In the genomic region with DNA sequence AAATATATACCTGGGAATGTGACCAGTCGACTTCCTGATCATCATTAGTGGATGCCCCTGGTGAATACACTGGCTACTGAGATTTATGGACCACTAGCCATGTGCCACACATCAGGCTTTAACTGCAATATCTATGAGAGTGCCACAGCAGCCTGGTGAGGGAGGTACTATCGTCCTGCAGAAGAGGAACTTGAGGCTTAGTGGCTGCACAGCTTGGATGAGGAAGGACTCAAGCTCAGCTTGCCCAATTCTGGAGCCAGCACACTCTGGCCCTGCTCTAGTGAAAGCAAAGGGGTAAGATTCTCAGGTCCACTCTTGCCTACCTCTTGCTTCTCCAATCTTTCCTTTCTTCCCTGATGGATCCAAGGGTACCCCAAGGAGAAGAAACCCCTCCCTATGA, we compare ENCODE assay signal across 17 cellular contexts.
A peak's percentile ranks its signal among the peaks of the same experiment; 100 is the strongest.
DNase-seq lines count a peak whose midpoint lies in the region; ATAC-seq and TF ChIP-seq lines count a peak whose summit lies in the region.
"Had no signal": no experiment of that assay in that cellular context is flagged by ENCODE, and none has a peak within 500 bp of the region (broad histone marks: within the 10 kb centered on the region; RNA-seq: fewer than 3 reads in every experiment).

No MANE protein-coding gene starts in this region.

- CTCF ChIA-PET in activated CD4-positive, alpha-beta T cell treated with anti-CD3 and anti-CD28 coated beads, Interleukin-2, amount 10 ng/mL, durations not matched to agents 7 days and 5 days (lab: Charles Lee), result interaction anchor here (0.7 kb wide), 1 partner anchor 22 kb away, joined by 3 read pairs; no protein-coding TSS in a partner anchor

- no peaks in the 10 kb centered on the region for H3K36me3 ChIP-seq in left lung
- no peaks in the 10 kb centered on the region for H3K36me3 ChIP-seq in upper lobe of right lung
- H3K36me3 ChIP-seq: HAP-1 had no signal

- H3K27me3 ChIP-seq in left lung, result no peaks in the 10 kb centered on the region
- H3K27me3 ChIP-seq in upper lobe of right lung, result no peaks in the 10 kb centered on the region

- H3K4me1 Mint-ChIP-seq in stimulated activated naive CD8-positive, alpha-beta T cell treated with anti-CD3 and anti-CD28 coated beads, Interleukin-15, amount 100 ng/mL, for 72 hours, result no peaks in the 10 kb centered on the region
- peaks cover 3% of the 10 kb centered on the region for H3K4me1 Mint-ChIP-seq in activated CD4-positive, alpha-beta T cell treated with anti-CD3 and anti-CD28 coated beads, Interleukin-2, amount 10 ng/mL, durations not matched to agents 7 days and 5 days
- H3K4me1 Mint-ChIP-seq in activated T-helper 17 cell treated with anti-CD3 and anti-CD28 coated beads, Interleukin-2, amount 50 U/mL, for 72 hours, result peaks cover 4% of the 10 kb centered on the region
- H3K4me1 Mint-ChIP-seq: CD4-positive, CD25-positive, alpha-beta regulatory T cell had no signal

- POLR2A ChIA-PET in activated CD4-positive, alpha-beta T cell treated with anti-CD3 and anti-CD28 coated beads, Interleukin-2, amount 10 ng/mL, durations not matched to agents 7 days and 5 days (lab: Charles Lee), result no interaction called here

- no peaks in the 10 kb centered on the region for H3K4me1 ChIP-seq in left lung
- no peaks in the 10 kb centered on the region for H3K4me1 ChIP-seq in upper lobe of right lung
- H3K4me1 ChIP-seq: HAP-1 had no signal

- intact Hi-C loops in left lung (cut with DNase I) (no loop called here), upper lobe of right lung (cut with DNase I) (no loop called here)

- no peaks in the 10 kb centered on the region for H3K9me3 Mint-ChIP-seq in stimulated activated naive CD8-positive, alpha-beta T cell treated with anti-CD3 and anti-CD28 coated beads, Interleukin-15, amount 100 ng/mL, for 72 hours
- H3K9me3 Mint-ChIP-seq in activated CD4-positive, alpha-beta T cell treated with anti-CD3 and anti-CD28 coated beads, Interleukin-2, amount 10 ng/mL, durations not matched to agents 7 days and 5 days, result no peaks in the 10 kb centered on the region
- no peaks in the 10 kb centered on the region for H3K9me3 Mint-ChIP-seq in activated T-helper 17 cell treated with anti-CD3 and anti-CD28 coated beads, Interleukin-2, amount 50 U/mL, for 72 hours
- H3K9me3 Mint-ChIP-seq: CD4-positive, CD25-positive, alpha-beta regulatory T cell had no signal

- H3K27ac ChIP-seq in left lung (no peak overlapping the region), upper lobe of right lung (no peak overlapping the region)

- no peak for TF ChIP-seq CTCF in left lung (IDR thresholded peaks at IDR 0.05)
- no peak for TF ChIP-seq CTCF in upper lobe of right lung (IDR thresholded peaks at IDR 0.05)

- no peaks in the 10 kb centered on the region for H3K27me3 Mint-ChIP-seq in stimulated activated naive CD8-positive, alpha-beta T cell treated with anti-CD3 and anti-CD28 coated beads, Interleukin-15, amount 100 ng/mL, for 72 hours
- H3K27me3 Mint-ChIP-seq in activated CD4-positive, alpha-beta T cell treated with anti-CD3 and anti-CD28 coated beads, Interleukin-2, amount 10 ng/mL, durations not matched to agents 7 days and 5 days, result peaks cover 1% of the 10 kb centered on the region
- H3K27me3 Mint-ChIP-seq in activated T-helper 17 cell treated with anti-CD3 and anti-CD28 coated beads, Interleukin-2, amount 50 U/mL, for 72 hours, result no peaks in the 10 kb centered on the region

- H3K36me3 Mint-ChIP-seq in activated CD4-positive, alpha-beta T cell treated with anti-CD3 and anti-CD28 coated beads, Interleukin-2, amount 10 ng/mL, durations not matched to agents 7 days and 5 days (ENCODE audit: low read depth), result no peaks in the 10 kb centered on the region
- H3K36me3 Mint-ChIP-seq in activated T-helper 17 cell treated with anti-CD3 and anti-CD28 coated beads, Interleukin-2, amount 50 U/mL, for 72 hours (ENCODE audit: low read depth), result no peaks in the 10 kb centered on the region
- H3K36me3 Mint-ChIP-seq: CD4-positive, CD25-positive, alpha-beta regulatory T cell had no signal

- ATAC-seq in stimulated activated naive CD8-positive, alpha-beta T cell treated with anti-CD3 and anti-CD28 coated beads, Interleukin-15, amount 100 ng/mL, for 72 hours, result peak; percentile 27
- no peak for ATAC-seq in stimulated activated naive CD8-positive, alpha-beta T cell treated with anti-CD3 and anti-CD28 coated beads, Interleukin-15, Interleukin-2, amounts not matched to agents 100 U/mL and 50 U/mL, for 24 hours
- peak; percentile 48 for ATAC-seq in left lung
- ATAC-seq in upper lobe of right lung, result peak; percentile 89
- ATAC-seq in GM21717 (IDR thresholded peaks at IDR 0.05; ENCODE audit: unreplicated experiment), result no peak
- ATAC-seq in activated T-helper 17 cell treated with anti-CD3 and anti-CD28 coated beads, Interleukin-2, amount 50 U/mL, for 72 hours (replicated peaks), result no peak

- H3K9me3 ChIP-seq in left lung, result no peaks in the 10 kb centered on the region
- H3K9me3 ChIP-seq in upper lobe of right lung, result no peaks in the 10 kb centered on the region
- H3K9me3 ChIP-seq: HAP-1 had no signal

- H3K4me3 Mint-ChIP-seq in stimulated activated naive CD8-positive, alpha-beta T cell treated with anti-CD3 and anti-CD28 coated beads, Interleukin-15, amount 100 ng/mL, for 72 hours, result no peak overlapping the region
- no peak overlapping the region for H3K4me3 Mint-ChIP-seq in activated CD4-positive, alpha-beta T cell treated with anti-CD3 and anti-CD28 coated beads, Interleukin-2, amount 10 ng/mL, durations not matched to agents 7 days and 5 days
- H3K4me3 Mint-ChIP-seq in activated T-helper 17 cell treated with anti-CD3 and anti-CD28 coated beads, Interleukin-2, amount 50 U/mL, for 72 hours, result no peak overlapping the region
- H3K4me3 Mint-ChIP-seq: CD4-positive, CD25-positive, alpha-beta regulatory T cell had no signal

- no peak overlapping the region for H3K4me3 ChIP-seq in left lung
- no peak overlapping the region for H3K4me3 ChIP-seq in upper lobe of right lung
- H3K4me3 ChIP-seq: HAP-1 had no signal

- DNase-seq in stimulated activated naive CD8-positive, alpha-beta T cell treated with anti-CD3 and anti-CD28 coated beads, Interleukin-15, amount 100 ng/mL, for 72 hours, result no peak
- no peak for DNase-seq in stimulated activated naive CD8-positive, alpha-beta T cell treated with anti-CD3 and anti-CD28 coated beads, Interleukin-15, Interleukin-2, amounts not matched to agents 100 U/mL and 50 U/mL, for 24 hours
- DNase-seq in SKM-1 treated with dmso at 0.1 percent for 144 hours (lab: John Stamatoyannopoulos, UW; ENCODE audit: unreplicated experiment) (peak; percentile 65), left lung (no peak), upper lobe of right lung (no peak)
- DNase-seq in activated CD4-positive, alpha-beta T cell treated with anti-CD3 and anti-CD28 coated beads, Interleukin-2, amount 10 ng/mL, durations not matched to agents 7 days and 5 days, result no peak
- DNase-seq: CD4-positive, CD25-positive, alpha-beta regulatory T cell; EL; NCI-H1092; NCI-H2081 treated with DMSO at 0.1 percent for 48 hours; NCI-H2227 treated with DMSO at 0.1 percent for 48 hours; NCI-H524; OCI-M1; SHP77 treated with DMSO at 0.1 percent for 48 hours had no signal

- H3K27ac Mint-ChIP-seq in stimulated activated naive CD8-positive, alpha-beta T cell treated with anti-CD3 and anti-CD28 coated beads, Interleukin-15, amount 100 ng/mL, for 72 hours, result no peak overlapping the region
- no peak overlapping the region for H3K27ac Mint-ChIP-seq in activated CD4-positive, alpha-beta T cell treated with anti-CD3 and anti-CD28 coated beads, Interleukin-2, amount 10 ng/mL, durations not matched to agents 7 days and 5 days
- no peak overlapping the region for H3K27ac Mint-ChIP-seq in activated T-helper 17 cell treated with anti-CD3 and anti-CD28 coated beads, Interleukin-2, amount 50 U/mL, for 72 hours
- H3K27ac Mint-ChIP-seq: CD4-positive, CD25-positive, alpha-beta regulatory T cell had no signal

Comparison
In these comparisons a context has a peak if more than half of its experiments do, and no peak if none do; other contexts are left out.
1. ATAC-seq: peak in stimulated activated naive CD8-positive, alpha-beta T cell treated with anti-CD3 and anti-CD28 coated beads, Interleukin-15, amount 100 ng/mL, for 72 hours (single experiment), left lung (single experiment) and upper lobe of right lung (single experiment); none in stimulated activated naive CD8-positive, alpha-beta T cell treated with anti-CD3 and anti-CD28 coated beads, Interleukin-15, Interleukin-2, amounts not matched to agents 100 U/mL and 50 U/mL, for 24 hours (single experiment), GM21717 (single experiment) and activated T-helper 17 cell treated with anti-CD3 and anti-CD28 coated beads, Interleukin-2, amount 50 U/mL, for 72 hours (single experiment).